ENCODE assay signal across 17 cellular contexts in genomic region chr5:107633171-107633901, GRCh38.
A peak's percentile ranks its signal among the peaks of the same experiment; 100 is the strongest.
DNase-seq lines count a peak whose midpoint lies in the region; ATAC-seq lines count a peak whose summit lies in the region.
"Had no signal": no experiment of that assay in that cellular context is flagged by ENCODE, and none has a peak within 500 bp of the region (broad histone marks: within the 10 kb centered on the region; RNA-seq: fewer than 3 reads in every experiment).

No MANE protein-coding gene starts in this region.

- H3K9ac ChIP-seq in adipocyte (ENCODE audit: low read length): no peak overlapping the region

- no peaks in the 10 kb centered on the region for H3K27me3 ChIP-seq in adipocyte (replicated peaks; ENCODE audit: control insufficient read depth, insufficient read depth, low read length)
- H3K27me3 ChIP-seq: esophagus muscularis mucosa, neutrophil had no signal

- no peak for ATAC-seq in GM21390 (IDR thresholded peaks at IDR 0.05; ENCODE audit: unreplicated experiment)
- ATAC-seq: Panc1 had no signal

- H3K36me3 ChIP-seq in adipocyte (ENCODE audit: control insufficient read depth, insufficient read depth, low read length, severe bottlenecking): no peaks in the 10 kb centered on the region
- H3K36me3 ChIP-seq: esophagus muscularis mucosa, neutrophil had no signal

- peak; percentile 18 for DNase-seq in NCI-H146 (lab: John Stamatoyannopoulos, UW)
- DNase-seq in NCI-H146 treated with DMSO at 0.1 percent for 48 hours (lab: John Stamatoyannopoulos, UW; ENCODE audit: unreplicated experiment): no peak
- no peak for DNase-seq in adipocyte (ENCODE audit: low read depth)
- DNase-seq in fibroblast of the conjunctiva (ENCODE audit: low read depth): peak; percentile 20
- peak; percentile 77 for DNase-seq in stromal cell of bone marrow (ENCODE audit: low read depth)
- DNase-seq in GDM1 (lab: John Stamatoyannopoulos, UW): no peak
- DNase-seq in activated CD4-positive, alpha-beta T cell treated with anti-CD3 and anti-CD28 coated beads for 1 hour: no peak
- DNase-seq: activated naive CD4-positive, alpha-beta T cell treated with anti-CD3 and anti-CD28 coated beads, Interleukin-2, amount 50 U/mL, for 16 hours; cerebellar nuclear complex; COR-L47; NCI-H1092; SW 1271 had no signal

- peak overlapping the region; percentile 46 for H3K4me3 ChIP-seq in adipocyte (ENCODE audit: low read length)
- H3K4me3 ChIP-seq: esophagus muscularis mucosa, smooth muscle cell had no signal

- H3K4me1 ChIP-seq in adipocyte (ENCODE audit: control insufficient read depth, insufficient read depth, low read length): peaks cover 31% of the 10 kb centered on the region
- H3K4me1 ChIP-seq: esophagus muscularis mucosa had no signal

- no peaks in the 10 kb centered on the region for H3K9me3 ChIP-seq in adipocyte (ENCODE audit: control insufficient read depth, low read length)
- H3K9me3 ChIP-seq: esophagus muscularis mucosa, neutrophil had no signal

Comparison
In these comparisons a context has a peak if more than half of its experiments do, and no peak if none do; other contexts are left out.
1. DNase-seq: peak in NCI-H146 (single experiment), fibroblast of the conjunctiva (single experiment) and stromal cell of bone marrow (single experiment); none in NCI-H146 treated with DMSO at 0.1 percent for 48 hours (single experiment), adipocyte (single experiment), GDM1 (single experiment) and activated CD4-positive, alpha-beta T cell treated with anti-CD3 and anti-CD28 coated beads for 1 hour (single experiment).